Comparison of ENCODE assay signal across 21 cellular contexts in the genomic region with DNA sequence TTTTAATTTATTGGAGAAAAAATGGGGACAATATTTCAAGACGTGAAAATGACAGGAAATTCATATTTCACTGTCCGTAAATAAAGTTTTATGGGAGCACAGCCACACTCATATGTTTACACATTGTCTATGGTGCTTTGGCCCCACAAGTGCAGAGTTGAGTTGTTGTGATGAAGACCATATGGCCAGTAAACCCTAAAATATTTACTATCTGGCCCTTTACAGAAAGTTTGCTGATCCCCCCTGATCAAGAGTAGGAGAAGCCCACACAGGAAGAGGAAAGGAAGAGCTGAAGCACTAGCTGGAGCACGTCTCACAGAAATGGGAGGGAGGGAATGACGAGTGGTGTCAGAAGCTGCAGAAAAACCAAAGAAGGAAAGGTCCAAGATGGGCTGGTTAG.
DNase-seq lines count a peak whose midpoint lies in the region; ATAC-seq, FAIRE-seq and TF ChIP-seq lines count a peak whose summit lies in the region.
"Had no signal": no experiment of that assay in that cellular context is flagged by ENCODE, and none has a peak within 500 bp of the region (broad histone marks: within the 10 kb centered on the region; RNA-seq: fewer than 3 reads in every experiment).

No MANE protein-coding gene starts in this region.

- no TSS peak for BruUV-seq in K562 (replicated peaks; lab: Mats Ljungman, UMichigan)

- no peak for DNase-seq in activated CD4-positive, alpha-beta T cell treated with anti-CD3 and anti-CD28 coated beads for 36 hours
- no peak for DNase-seq in activated CD4-positive, alpha-beta T cell treated with anti-CD3 and anti-CD28 coated beads for 4 hours
- DNase-seq in CD4-positive, CD25-positive, alpha-beta regulatory T cell, result no peak
- DNase-seq in K562 (ENCODE audit: extremely low read depth in 1 of 4, low spot score in 3 of 4) (no peak), H7 (no peak), GM10266 (ENCODE audit: extremely low spot score) (no peak)
- no peak for DNase-seq in activated effector memory CD4-positive, alpha-beta T cell treated with Interleukin-2 at 50 U/mL for 16 hours
- DNase-seq: activated gamma-delta T cell; aorta; BE2C; cerebellar nuclear complex; effector CD4-positive, alpha-beta T cell; left lung; NCI-H1417; NCI-H526 treated with DMSO at 0.1 percent for 48 hours; occipital lobe; right lobe of liver; SHP77; stimulated activated CD4-positive, alpha-beta T cell treated with anti-CD3 and anti-CD28 coated beads, Interleukin-1b, Interleukin-23, amount 100 ng/mL, for 48 hours; upper lobe of right lung had no signal

- 76% methylated on average over 4 of the region's 4 CpGs for WGBS in K562 (ENCODE audit: insufficient coverage, low coverage, missing lambda C conversion rate)

- no peak overlapping the region; the same call in 1 of the 2 replicates for H3K4me2 ChIP-seq in K562 (ENCODE audit: insufficient read depth, low read length)

- intact Hi-C loops in activated CD4-positive, alpha-beta T cell treated with anti-CD3 and anti-CD28 coated beads for 36 hours (cut with DNase I, micrococcal nuclease), result no loop called here
- intact Hi-C loops in K562 (cut with micrococcal nuclease), result no loop called here

- peaks cover 27% of the 10 kb centered on the region for H3K36me3 Mint-ChIP-seq in activated CD4-positive, alpha-beta T cell treated with anti-CD3 and anti-CD28 coated beads for 36 hours (ENCODE audit: low read depth)
- peaks cover 35% of the 10 kb centered on the region for H3K36me3 Mint-ChIP-seq in CD4-positive, CD25-positive, alpha-beta regulatory T cell
- peaks cover 51% of the 10 kb centered on the region for H3K36me3 Mint-ChIP-seq in nephron (ENCODE audit: low read depth)

- H3K27ac ChIP-seq in CD4-positive, CD25-positive, alpha-beta regulatory T cell (ENCODE audit: insufficient read depth, low read length, poor library complexity, severe bottlenecking), result no peak overlapping the region
- 0 out of 3 replicates have a peak overlapping the region, but pooled peaks have one; percentile 17 for H3K27ac ChIP-seq in K562 (ENCODE audit: extremely low read depth, low read depth, low read length)
- H3K27ac ChIP-seq: left lung, upper lobe of right lung had no signal

- no peaks in the 10 kb centered on the region for H4K20me1 ChIP-seq in K562 (replicated peaks; ENCODE audit: control insufficient read depth, insufficient read depth, low read length)

- TF ChIP-seq EP300 in K562 (IDR thresholded peaks at IDR 0.05; ENCODE audit: low read length), result no peak

- no peak for TF ChIP-seq POLR2A in K562 (conservative IDR thresholded peaks at IDR 0.05)

- no peak for ATAC-seq in activated CD4-positive, alpha-beta T cell treated with anti-CD3 and anti-CD28 coated beads for 36 hours
- ATAC-seq in CD4-positive, CD25-positive, alpha-beta regulatory T cell (ENCODE audit: low read depth in 2 of 2), result no peak
- no peak for ATAC-seq in K562
- ATAC-seq: left lung, right lobe of liver, upper lobe of right lung had no signal

- TF ChIP-seq RAD21 in K562 (CRISPR knock-in tag; conservative IDR thresholded peaks at IDR 0.05 in 1 of 2, IDR thresholded peaks at IDR 0.05 in 1 of 2), result no peak

- no peak overlapping the region for H3K4me3 ChIP-seq in CD4-positive, CD25-positive, alpha-beta regulatory T cell (ENCODE audit: low read depth, low read length)
- H3K4me3 ChIP-seq in K562 (no peak overlapping the region), H7 (ENCODE audit: insufficient read depth, low read depth, low read length) (no peak overlapping the region)
- H3K4me3 ChIP-seq: left lung, right lobe of liver, upper lobe of right lung had no signal

- H3K9me3 Mint-ChIP-seq in activated CD4-positive, alpha-beta T cell treated with anti-CD3 and anti-CD28 coated beads for 36 hours (ENCODE audit: low read depth), result no peaks in the 10 kb centered on the region
- H3K9me3 Mint-ChIP-seq in CD4-positive, CD25-positive, alpha-beta regulatory T cell, result peaks cover 0 to 2% (median 0%) of the 10 kb centered on the region in 7 donors
- H3K9me3 Mint-ChIP-seq in nephron, result no peaks in the 10 kb centered on the region

- in situ Hi-C loops in K562 (cut with MboI), result no loop called here

- POLR2A ChIA-PET in activated CD4-positive, alpha-beta T cell treated with anti-CD3 and anti-CD28 coated beads for 36 hours (lab: Charles Lee), result no interaction called here
- POLR2A ChIA-PET in K562 (lab: Yijun Ruan, JAX), result no interaction called here

- H3K27ac Mint-ChIP-seq in activated CD4-positive, alpha-beta T cell treated with anti-CD3 and anti-CD28 coated beads for 36 hours, result peak overlapping the region; percentile 33
- peak overlapping the region; percentile 38 to 91 (median 81) for H3K27ac Mint-ChIP-seq in CD4-positive, CD25-positive, alpha-beta regulatory T cell
- peak overlapping the region; percentile 13 to 74 (median 45) for H3K27ac Mint-ChIP-seq in nephron

- H3K36me3 ChIP-seq in CD4-positive, CD25-positive, alpha-beta regulatory T cell (ENCODE audit: control insufficient read depth, insufficient read depth, low read length), result peaks cover 34% of the 10 kb centered on the region
- peaks cover 10% of the 10 kb centered on the region; the same call in 2 of the 3 replicates for H3K36me3 ChIP-seq in K562 (ENCODE audit: control insufficient read depth, insufficient read depth, low read length)
- peaks cover 3% of the 10 kb centered on the region for H3K36me3 ChIP-seq in H7 (replicated peaks; ENCODE audit: control insufficient read depth, insufficient read depth, low read length)
- H3K36me3 ChIP-seq: right lobe of liver had no signal

- CTCF ChIA-PET in activated CD4-positive, alpha-beta T cell treated with anti-CD3 and anti-CD28 coated beads for 36 hours (lab: Charles Lee), result no interaction called here
- CTCF ChIA-PET in K562 (lab: Yijun Ruan, JAX; ENCODE audit: low intra/inter-chr PET ratio), result no interaction called here

- no peaks in the 10 kb centered on the region for H3K9me1 ChIP-seq in K562 (ENCODE audit: control insufficient read depth, insufficient read depth, low read length)

- H3K9me3 ChIP-seq in CD4-positive, CD25-positive, alpha-beta regulatory T cell (ENCODE audit: control insufficient read depth in 2 of 2, low read length in 2 of 2), result no peaks in the 10 kb centered on the region
- no peaks in the 10 kb centered on the region for H3K9me3 ChIP-seq in K562 (replicated peaks; ENCODE audit: control insufficient read depth, insufficient read depth, low read depth, low read length)
- H3K9me3 ChIP-seq: BE2C, left lung, right lobe of liver, upper lobe of right lung had no signal

- no peaks in the 10 kb centered on the region for H3K27me3 Mint-ChIP-seq in activated CD4-positive, alpha-beta T cell treated with anti-CD3 and anti-CD28 coated beads for 36 hours
- H3K27me3 Mint-ChIP-seq in CD4-positive, CD25-positive, alpha-beta regulatory T cell, result peaks cover 4% of the 10 kb centered on the region
- H3K27me3 Mint-ChIP-seq in nephron (ENCODE audit: low read depth), result no peaks in the 10 kb centered on the region

- H3K9ac ChIP-seq in K562 (ENCODE audit: insufficient read depth in 1 of 2, low read depth in 2 of 2, low read length in 2 of 2), result no peak overlapping the region

- no peak overlapping the region for H2AFZ ChIP-seq in K562 (ENCODE audit: low read depth, low read length)

- FAIRE-seq in K562 (lab: Jason Lieb, UNC), result peak; percentile 48

- H3K27me3 ChIP-seq in CD4-positive, CD25-positive, alpha-beta regulatory T cell (ENCODE audit: control insufficient read depth, insufficient read depth, low read length), result no peaks in the 10 kb centered on the region
- H3K27me3 ChIP-seq in K562 (ENCODE audit: control insufficient read depth in 2 of 2, insufficient read depth in 2 of 2, low read length in 2 of 2), result no peaks in the 10 kb centered on the region
- no peaks in the 10 kb centered on the region for H3K27me3 ChIP-seq in H7 (ENCODE audit: control insufficient read depth, insufficient read depth, low read length)
- H3K27me3 ChIP-seq: BE2C, left lung, right lobe of liver, upper lobe of right lung had no signal

- peaks cover 22% of the 10 kb centered on the region for H3K4me1 ChIP-seq in CD4-positive, CD25-positive, alpha-beta regulatory T cell (ENCODE audit: control insufficient read depth, insufficient read depth, low read length, poor library complexity, severe bottlenecking)
- H3K4me1 ChIP-seq in K562 (replicated peaks in 1 of 2; ENCODE audit: control insufficient read depth in 2 of 2, insufficient read depth in 2 of 2, low read length in 2 of 2), result peaks cover 0 to 4% of the 10 kb centered on the region in 2 experiments; a peak in 2 of 5 replicates
- H3K4me1 ChIP-seq: BE2C had no signal

- TF ChIP-seq CTCF in K562 (IDR thresholded peaks at IDR 0.05 in 2 of 3, conservative IDR thresholded peaks at IDR 0.05 in 1 of 3; ENCODE audit: insufficient read depth in 2 of 3, low read depth in 1 of 3, low read length in 3 of 3) (no peak), nephron (IDR thresholded peaks at IDR 0.05; ENCODE audit: unreplicated experiment in 3 of 3) (no peak), GM10266 (IDR thresholded peaks at IDR 0.05; ENCODE audit: control insufficient read depth, insufficient read depth, low read depth, missing control alignments) (no peak)

- H3K79me2 ChIP-seq in K562 (ENCODE audit: control insufficient read depth, insufficient read depth, low read length), result no peaks in the 10 kb centered on the region

- H3K4me1 Mint-ChIP-seq in activated CD4-positive, alpha-beta T cell treated with anti-CD3 and anti-CD28 coated beads for 36 hours, result peaks cover 61% of the 10 kb centered on the region
- peaks cover 42 to 73% (median 62%) of the 10 kb centered on the region in 4 donors for H3K4me1 Mint-ChIP-seq in CD4-positive, CD25-positive, alpha-beta regulatory T cell
- H3K4me1 Mint-ChIP-seq in nephron, result peaks cover 27% of the 10 kb centered on the region

- no peak overlapping the region for H3K4me3 Mint-ChIP-seq in activated CD4-positive, alpha-beta T cell treated with anti-CD3 and anti-CD28 coated beads for 36 hours
- H3K4me3 Mint-ChIP-seq in CD4-positive, CD25-positive, alpha-beta regulatory T cell, result no peak overlapping the region
- peak overlapping the region in 1 of 3 experiments; percentile 9 for H3K4me3 Mint-ChIP-seq in nephron

TF ChIP-seq in K562, 482 proteins besides CTCF, POLR2A, EP300 and RAD21 (continues in another document):
- TF ChIP-seq ZNF79 (CRISPR knock-in tag; IDR thresholded peaks at IDR 0.05; ENCODE audit: low read depth), result no peak
- no peak for TF ChIP-seq ZNF165 (CRISPR knock-in tag; IDR thresholded peaks at IDR 0.05; ENCODE audit: borderline replicate concordance)
- TF ChIP-seq, protein P1, sequence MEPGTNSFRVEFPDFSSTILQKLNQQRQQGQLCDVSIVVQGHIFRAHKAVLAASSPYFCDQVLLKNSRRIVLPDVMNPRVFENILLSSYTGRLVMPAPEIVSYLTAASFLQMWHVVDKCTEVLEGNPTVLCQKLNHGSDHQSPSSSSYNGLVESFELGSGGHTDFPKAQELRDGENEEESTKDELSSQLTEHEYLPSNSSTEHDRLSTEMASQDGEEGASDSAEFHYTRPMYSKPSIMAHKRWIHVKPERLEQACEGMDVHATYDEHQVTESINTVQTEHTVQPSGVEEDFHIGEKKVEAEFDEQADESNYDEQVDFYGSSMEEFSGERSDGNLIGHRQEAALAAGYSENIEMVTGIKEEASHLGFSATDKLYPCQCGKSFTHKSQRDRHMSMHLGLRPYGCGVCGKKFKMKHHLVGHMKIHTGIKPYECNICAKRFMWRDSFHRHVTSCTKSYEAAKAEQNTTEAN (CRISPR knock-in tag; IDR thresholded peaks at IDR 0.05), result no peak
- TF ChIP-seq ZNF830 (CRISPR knock-in tag; IDR thresholded peaks at IDR 0.05), result no peak
- no peak for TF ChIP-seq RBM39 (optimal IDR thresholded peaks at IDR 0.05; ENCODE audit: low read depth, low read length)
